Comparison of ENCODE assay signal across 9 cellular contexts in genomic region chrX:4547218-4547836, GRCh38.
DNase-seq lines count a peak whose midpoint lies in the region; ATAC-seq and TF ChIP-seq lines count a peak whose summit lies in the region.
"Had no signal": no experiment of that assay in that cellular context is flagged by ENCODE, and none has a peak within 500 bp of the region (broad histone marks: within the 10 kb centered on the region; RNA-seq: fewer than 3 reads in every experiment).

No MANE protein-coding gene starts in this region.

- no peak overlapping the region for H3K14ac ChIP-seq in mesenchymal stem cell (ENCODE audit: low read length in 2 of 2)

- TF ChIP-seq CTCF in WI38 (IDR thresholded peaks at IDR 0.05; ENCODE audit: low read depth, low read length), result peak; percentile 78

- H3K9me3 ChIP-seq in Karpas-422 (ENCODE audit: low read length) (no peaks in the 10 kb centered on the region), mesenchymal stem cell (ENCODE audit: control insufficient read depth, low read length) (no peaks in the 10 kb centered on the region)
- H3K9me3 ChIP-seq: SJSA1 had no signal

- H3K4ac ChIP-seq in mesenchymal stem cell (ENCODE audit: low read depth in 1 of 2, low read length in 2 of 2), result no peak overlapping the region

- no peak overlapping the region for H3K23ac ChIP-seq in mesenchymal stem cell (ENCODE audit: low read length in 2 of 2)

- ATAC-seq in GM18508 (IDR thresholded peaks at IDR 0.05; ENCODE audit: insufficient read depth, unreplicated experiment), result peak; percentile 58
- no peak for ATAC-seq in GM21447 (IDR thresholded peaks at IDR 0.05; ENCODE audit: unreplicated experiment)

- no peak overlapping the region for H2AFZ ChIP-seq in Karpas-422 (ENCODE audit: low read length)
- no peak overlapping the region for H2AFZ ChIP-seq in mesenchymal stem cell (ENCODE audit: low read depth, low read length)

- no peak overlapping the region for H2BK15ac ChIP-seq in mesenchymal stem cell (ENCODE audit: low read depth, poor library complexity, severe bottlenecking)

- H3K18ac ChIP-seq in mesenchymal stem cell (ENCODE audit: low read depth in 1 of 2, low read length in 2 of 2), result no peak overlapping the region

- H3K4me1 ChIP-seq in Karpas-422 (ENCODE audit: low read length) (no peaks in the 10 kb centered on the region), mesenchymal stem cell (ENCODE audit: control insufficient read depth, insufficient read depth, low read depth, low read length) (no peaks in the 10 kb centered on the region)
- H3K4me1 ChIP-seq: SJSA1 had no signal

- no peaks in the 10 kb centered on the region for H4K20me1 ChIP-seq in Karpas-422 (ENCODE audit: insufficient read depth, low read depth, low read length)

- H2BK120ac ChIP-seq in mesenchymal stem cell (ENCODE audit: low read depth, low read length), result no peak overlapping the region

- no peak overlapping the region for H3K27ac ChIP-seq in Karpas-422 (ENCODE audit: low read length)
- H3K27ac ChIP-seq in mesenchymal stem cell (ENCODE audit: low read length, poor library complexity, severe bottlenecking), result no peak overlapping the region
- H3K27ac ChIP-seq: SJSA1 had no signal

- H2BK12ac ChIP-seq in mesenchymal stem cell (ENCODE audit: low read length in 2 of 2), result no peak overlapping the region

- H3K36me3 ChIP-seq in Karpas-422 (ENCODE audit: insufficient read depth, low read length), result no peaks in the 10 kb centered on the region
- no peaks in the 10 kb centered on the region for H3K36me3 ChIP-seq in mesenchymal stem cell (ENCODE audit: control insufficient read depth in 1 of 2, insufficient read depth in 2 of 2, low read depth in 1 of 2, low read length in 2 of 2)
- H3K36me3 ChIP-seq: SJSA1 had no signal

- WGBS in mesenchymal stem cell, result 47% methylated on average over 8 of the region's 12 CpGs

- no peak overlapping the region for H3K4me2 ChIP-seq in Karpas-422 (ENCODE audit: low read depth, low read length, poor library complexity, severe bottlenecking)
- H3K4me2 ChIP-seq in mesenchymal stem cell (ENCODE audit: low read length, poor library complexity, severe bottlenecking), result no peak overlapping the region

- H4K8ac ChIP-seq in mesenchymal stem cell (ENCODE audit: low read length), result no peak overlapping the region

- H3K9ac ChIP-seq in Karpas-422 (ENCODE audit: low read length), result no peak overlapping the region
- no peak overlapping the region for H3K9ac ChIP-seq in mesenchymal stem cell (ENCODE audit: low read length)

- no peaks in the 10 kb centered on the region for H3K27me3 ChIP-seq in Karpas-422 (ENCODE audit: low read length)
- no peaks in the 10 kb centered on the region for H3K27me3 ChIP-seq in mesenchymal stem cell (ENCODE audit: control insufficient read depth in 1 of 2, insufficient read depth in 1 of 2, low read length in 2 of 2)
- H3K27me3 ChIP-seq: SJSA1 had no signal

- no peaks in the 10 kb centered on the region for H3K79me2 ChIP-seq in Karpas-422 (ENCODE audit: low read length)

- DNase-seq in C1 segment of cervical spinal cord (lab: John Stamatoyannopoulos, UW), result peak in 9 of 14 donors; percentile 1 to 33 (median 19)
- peak; percentile 86 for DNase-seq in Karpas-422
- peak; percentile 15 for DNase-seq in effector CD4-positive, alpha-beta T cell
- DNase-seq in mesenchymal stem cell, result peak; percentile 32
- peak; percentile 82 for DNase-seq in superior temporal gyrus (ENCODE audit: extremely low spot score)

- no peak overlapping the region for H2AK5ac ChIP-seq in mesenchymal stem cell (ENCODE audit: low read length, severe bottlenecking)

- no peak overlapping the region for H4K91ac ChIP-seq in mesenchymal stem cell (ENCODE audit: low read length)

- H3K79me1 ChIP-seq in mesenchymal stem cell (replicated peaks; ENCODE audit: low read length, poor library complexity, severe bottlenecking), result no peaks in the 10 kb centered on the region

- H3K4me3 ChIP-seq in Karpas-422 (ENCODE audit: low read length), result no peak overlapping the region
- no peak overlapping the region for H3K4me3 ChIP-seq in WI38 (ENCODE audit: low read depth, low read length)
- no peak overlapping the region for H3K4me3 ChIP-seq in mesenchymal stem cell (ENCODE audit: insufficient read depth in 1 of 2, low read depth in 1 of 2, low read length in 2 of 2)
- H3K4me3 ChIP-seq: SJSA1 had no signal

- no peak overlapping the region for H2BK5ac ChIP-seq in mesenchymal stem cell (ENCODE audit: low read depth, low read length, poor library complexity, severe bottlenecking)

- no peaks in the 10 kb centered on the region for H3K9me2 ChIP-seq in Karpas-422 (replicated peaks; ENCODE audit: insufficient read depth, low read length)

Comparison
In these comparisons a context has a peak if more than half of its experiments do, and no peak if none do; other contexts are left out.
1. DNase-seq: peak in every context shown above with its lines; median percentile 86 in Karpas-422; 82 in superior temporal gyrus; 32 in mesenchymal stem cell; 19 in C1 segment of cervical spinal cord; 15 in effector CD4-positive, alpha-beta T cell.